In the genomic region with DNA sequence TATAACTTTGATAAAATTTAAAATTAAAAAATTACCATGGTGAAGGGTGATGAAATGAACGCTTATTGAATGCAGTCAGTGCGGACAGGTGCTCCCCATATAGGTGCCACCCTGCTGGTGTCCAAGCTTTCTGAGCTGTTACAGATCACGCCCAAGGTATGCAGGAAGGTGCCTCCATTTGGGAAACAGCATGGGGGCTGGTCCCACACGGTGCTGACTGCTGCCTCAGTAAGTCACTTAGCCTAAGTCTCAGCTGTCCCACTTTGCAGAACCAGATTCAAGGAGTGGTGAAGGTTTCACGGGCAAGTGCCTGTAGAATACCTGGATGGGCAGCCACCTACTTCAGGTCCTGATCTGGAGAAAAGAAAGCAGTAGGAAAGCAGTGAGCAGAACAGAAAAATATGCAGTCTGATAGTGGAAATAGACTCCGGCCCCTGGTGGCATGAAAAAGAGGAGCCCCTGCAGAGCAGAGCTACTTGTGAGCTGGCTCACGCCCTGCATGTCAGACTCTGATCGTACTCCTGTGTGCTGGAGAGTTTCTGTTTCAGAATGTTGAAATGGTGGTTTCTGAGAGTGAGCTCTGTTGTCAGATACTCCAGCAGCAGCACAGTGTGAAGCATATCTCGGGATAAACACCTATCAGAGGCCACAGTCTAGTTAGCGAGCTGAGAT, we compare ENCODE assay signal across 11 cellular contexts. TPM values are rescaled to one million over a fixed set of nuclear protein-coding genes. Genes with fewer than 3 reads are reported as not detected.
DNase-seq lines count a peak whose midpoint lies in the region; ATAC-seq, FAIRE-seq and TF ChIP-seq lines count a peak whose summit lies in the region.
"Had no signal": no experiment of that assay in that cellular context is flagged by ENCODE, and none has a peak within 500 bp of the region (broad histone marks: within the 10 kb centered on the region; RNA-seq: fewer than 3 reads in every experiment).

No MANE protein-coding gene starts in this region.

- H3K36me3 ChIP-seq in SK-N-SH (replicated peaks in 1 of 2; ENCODE audit: control insufficient read depth in 1 of 2, insufficient read depth in 2 of 2, low read length in 1 of 2), result no peaks in the 10 kb centered on the region
- H3K36me3 ChIP-seq: upper lobe of left lung had no signal

- no peak overlapping the region for H3K4me3 ChIP-seq in SK-N-SH (ENCODE audit: low read depth in 2 of 2, low read length in 1 of 2)
- H3K4me3 ChIP-seq: upper lobe of left lung had no signal

- no peaks in the 10 kb centered on the region for H3K27me3 ChIP-seq in SK-N-SH (ENCODE audit: insufficient read depth)
- H3K27me3 ChIP-seq: upper lobe of left lung had no signal

- peak; percentile 55 for FAIRE-seq in GM18507 (lab: Jason Lieb, UNC)

- no peak for TF ChIP-seq EP300 in SK-N-SH (IDR thresholded peaks at IDR 0.05; ENCODE audit: borderline replicate concordance in 1 of 2, low read depth in 1 of 2, low read length in 1 of 2)

- no peaks in the 10 kb centered on the region for H3F3A ChIP-seq in SK-N-SH (replicated peaks; ENCODE audit: insufficient read depth)

- H3K4me1 ChIP-seq in SK-N-SH (ENCODE audit: control insufficient read depth in 1 of 2, insufficient read depth in 2 of 2, low read depth in 1 of 2, low read length in 1 of 2), result no peaks in the 10 kb centered on the region; a peak in 1 of 4 replicates

- CTCF ChIA-PET in SK-N-SH (lab: Yijun Ruan, JAX), result interaction anchor here (0.8 to 1.8 kb wide), 2 partner anchors 16 to 62 kb away, joined by 3 to 4 read pairs; no protein-coding TSS in a partner anchor

- 89% methylated on average over 10 of the region's 10 CpGs for WGBS in SK-N-SH (ENCODE audit: low lambda C conversion rate)

- TF ChIP-seq RAD21 in SK-N-SH (IDR thresholded peaks at IDR 0.05; ENCODE audit: low read length), result no peak

- H4K20me1 ChIP-seq in SK-N-SH (ENCODE audit: insufficient read depth), result no peaks in the 10 kb centered on the region

- ATAC-seq in GM18519 (IDR thresholded peaks at IDR 0.05; ENCODE audit: low FRiP score, unreplicated experiment) (no peak), HG02571 (IDR thresholded peaks at IDR 0.05; ENCODE audit: unreplicated experiment) (no peak)

- H2AFZ ChIP-seq in SK-N-SH (ENCODE audit: low read depth), result no peak overlapping the region; the same call in 1 of the 2 replicates

- DNase-seq in GM10266 (ENCODE audit: extremely low spot score), result peak; percentile 45
- DNase-seq in GM18507 (ENCODE audit: extremely low spot score, insufficient read length, low read depth), result no peak
- peak; percentile 60 for DNase-seq in OCI-M1 (lab: John Stamatoyannopoulos, UW)
- DNase-seq in islet precursor cell, result peak; percentile 37
- no peak for DNase-seq in SK-N-SH
- DNase-seq: activated gamma-delta T cell; NCI-H1417; NK-92 treated with Interleukin-12 subunit alpha and Interleukin-12 subunit beta, amount 100 ng/mL, for 24 hours; upper lobe of left lung had no signal

- no peak overlapping the region for H3K9ac ChIP-seq in SK-N-SH

- TF ChIP-seq CTCF in GM10266 (IDR thresholded peaks at IDR 0.05; ENCODE audit: control insufficient read depth, insufficient read depth, low read depth, missing control alignments) (no peak), SK-N-SH (IDR thresholded peaks at IDR 0.05) (no peak)

- no peaks in the 10 kb centered on the region for H3K9me2 ChIP-seq in SK-N-SH

- POLR2A ChIA-PET in SK-N-SH (lab: Yijun Ruan, JAX), result no interaction called here

- H3K4me2 ChIP-seq in SK-N-SH, result no peak overlapping the region

- no peak overlapping the region for H3K27ac ChIP-seq in SK-N-SH (ENCODE audit: low read depth in 2 of 2, low read length in 1 of 2)

- no peaks in the 10 kb centered on the region for H3K9me3 ChIP-seq in SK-N-SH
- H3K9me3 ChIP-seq: upper lobe of left lung had no signal

- no peaks in the 10 kb centered on the region for H3K79me2 ChIP-seq in SK-N-SH (ENCODE audit: insufficient read depth)

TF ChIP-seq in SK-N-SH, 30 proteins besides CTCF, POLR2A, EP300 and RAD21 (continues in another document):
- TF ChIP-seq ELF1 (IDR thresholded peaks at IDR 0.05), result no peak
- TF ChIP-seq, protein P1, sequence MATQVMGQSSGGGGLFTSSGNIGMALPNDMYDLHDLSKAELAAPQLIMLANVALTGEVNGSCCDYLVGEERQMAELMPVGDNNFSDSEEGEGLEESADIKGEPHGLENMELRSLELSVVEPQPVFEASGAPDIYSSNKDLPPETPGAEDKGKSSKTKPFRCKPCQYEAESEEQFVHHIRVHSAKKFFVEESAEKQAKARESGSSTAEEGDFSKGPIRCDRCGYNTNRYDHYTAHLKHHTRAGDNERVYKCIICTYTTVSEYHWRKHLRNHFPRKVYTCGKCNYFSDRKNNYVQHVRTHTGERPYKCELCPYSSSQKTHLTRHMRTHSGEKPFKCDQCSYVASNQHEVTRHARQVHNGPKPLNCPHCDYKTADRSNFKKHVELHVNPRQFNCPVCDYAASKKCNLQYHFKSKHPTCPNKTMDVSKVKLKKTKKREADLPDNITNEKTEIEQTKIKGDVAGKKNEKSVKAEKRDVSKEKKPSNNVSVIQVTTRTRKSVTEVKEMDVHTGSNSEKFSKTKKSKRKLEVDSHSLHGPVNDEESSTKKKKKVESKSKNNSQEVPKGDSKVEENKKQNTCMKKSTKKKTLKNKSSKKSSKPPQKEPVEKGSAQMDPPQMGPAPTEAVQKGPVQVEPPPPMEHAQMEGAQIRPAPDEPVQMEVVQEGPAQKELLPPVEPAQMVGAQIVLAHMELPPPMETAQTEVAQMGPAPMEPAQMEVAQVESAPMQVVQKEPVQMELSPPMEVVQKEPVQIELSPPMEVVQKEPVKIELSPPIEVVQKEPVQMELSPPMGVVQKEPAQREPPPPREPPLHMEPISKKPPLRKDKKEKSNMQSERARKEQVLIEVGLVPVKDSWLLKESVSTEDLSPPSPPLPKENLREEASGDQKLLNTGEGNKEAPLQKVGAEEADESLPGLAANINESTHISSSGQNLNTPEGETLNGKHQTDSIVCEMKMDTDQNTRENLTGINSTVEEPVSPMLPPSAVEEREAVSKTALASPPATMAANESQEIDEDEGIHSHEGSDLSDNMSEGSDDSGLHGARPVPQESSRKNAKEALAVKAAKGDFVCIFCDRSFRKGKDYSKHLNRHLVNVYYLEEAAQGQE (IDR thresholded peaks at IDR 0.05; ENCODE audit: low read depth, low read length), result no peak
- no peak for TF ChIP-seq ZBTB33 (IDR thresholded peaks at IDR 0.05; ENCODE audit: borderline replicate concordance, low read depth)
- TF ChIP-seq FOXM1 (IDR thresholded peaks at IDR 0.05; ENCODE audit: low read depth), result no peak
- TF ChIP-seq RCOR1 (IDR thresholded peaks at IDR 0.05; ENCODE audit: low read length), result no peak
- TF ChIP-seq USF2 (IDR thresholded peaks at IDR 0.05; ENCODE audit: borderline replicate concordance, low read depth, low read length), result no peak
- TF ChIP-seq, protein P2, sequence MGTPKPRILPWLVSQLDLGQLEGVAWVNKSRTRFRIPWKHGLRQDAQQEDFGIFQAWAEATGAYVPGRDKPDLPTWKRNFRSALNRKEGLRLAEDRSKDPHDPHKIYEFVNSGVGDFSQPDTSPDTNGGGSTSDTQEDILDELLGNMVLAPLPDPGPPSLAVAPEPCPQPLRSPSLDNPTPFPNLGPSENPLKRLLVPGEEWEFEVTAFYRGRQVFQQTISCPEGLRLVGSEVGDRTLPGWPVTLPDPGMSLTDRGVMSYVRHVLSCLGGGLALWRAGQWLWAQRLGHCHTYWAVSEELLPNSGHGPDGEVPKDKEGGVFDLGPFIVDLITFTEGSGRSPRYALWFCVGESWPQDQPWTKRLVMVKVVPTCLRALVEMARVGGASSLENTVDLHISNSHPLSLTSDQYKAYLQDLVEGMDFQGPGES (IDR thresholded peaks at IDR 0.05; ENCODE audit: low read depth, low read length), result no peak
- TF ChIP-seq JUND (IDR thresholded peaks at IDR 0.05), result no peak
- TF ChIP-seq MXI1 (IDR thresholded peaks at IDR 0.05; ENCODE audit: low read depth, low read length), result no peak
- TF ChIP-seq FOXJ3 (CRISPR knock-in tag; IDR thresholded peaks at IDR 0.05), result no peak
- TF ChIP-seq RXRA (IDR thresholded peaks at IDR 0.05; ENCODE audit: borderline replicate concordance, low read depth), result no peak
- no peak for TF ChIP-seq NRF1 (IDR thresholded peaks at IDR 0.05; ENCODE audit: low read depth, low read length)

RNA-seq across cellular contexts. Expression of gene ADORA2A, which starts 33.2 kb away (rescaled TPM):
- 9.3 and 12.0 TPM in 2 replicates for polyA plus RNA-seq in SK-N-SH (2012; rRNA removed)
- polyA plus RNA-seq in SK-N-SH (2012; cell fraction: cytosol; rRNA removed), result 5.1 and 9.7 TPM in 2 replicates
- polyA plus RNA-seq in SK-N-SH (2012; cell fraction: nucleus; rRNA removed), result 22.5 and 26.1 TPM in 2 replicates

RNA-seq across cellular contexts. Expression of gene UPB1, which starts 34.6 kb away (rescaled TPM):
- polyA plus RNA-seq in SK-N-SH (2012; rRNA removed), result 0.30 and 0.49 TPM in 2 replicates
- 0.14 and 0.20 TPM in 2 replicates for polyA plus RNA-seq in SK-N-SH (2012; cell fraction: cytosol; rRNA removed)
- 1.4 and 1.7 TPM in 2 replicates for polyA plus RNA-seq in SK-N-SH (2012; cell fraction: nucleus; rRNA removed)

Comparison
In these comparisons a context has a peak if more than half of its experiments do, and no peak if none do; other contexts are left out.
1. DNase-seq: peak in GM10266 (single experiment), OCI-M1 (single experiment) and islet precursor cell (single experiment); none in GM18507 (single experiment) and SK-N-SH (single experiment).